In genomic region chr5:143426437-143426991, GRCh38 we compare ENCODE assay signal across 15 cellular contexts. TPM values are rescaled to one million over a fixed set of nuclear protein-coding genes. Genes with fewer than 3 reads are reported as not detected.
DNase-seq lines count a peak whose midpoint lies in the region; ATAC-seq, FAIRE-seq and TF ChIP-seq lines count a peak whose summit lies in the region.
"Had no signal": no experiment of that assay in that cellular context is flagged by ENCODE, and none has a peak within 500 bp of the region (broad histone marks: within the 10 kb centered on the region; RNA-seq: fewer than 3 reads in every experiment).

No MANE protein-coding gene starts in this region.

- H3K36me3 Mint-ChIP-seq in astrocyte (ENCODE audit: low read depth, unreplicated experiment): no peaks in the 10 kb centered on the region

- no peaks in the 10 kb centered on the region for H3K4me1 ChIP-seq in astrocyte (ENCODE audit: insufficient read depth, low read length)
- H3K4me1 ChIP-seq: parathyroid adenoma had no signal

- no peaks in the 10 kb centered on the region for H4K20me1 ChIP-seq in astrocyte (ENCODE audit: insufficient read depth, low read length)

- no peaks in the 10 kb centered on the region for H3K27me3 Mint-ChIP-seq in astrocyte (ENCODE audit: low read depth, unreplicated experiment)
- H3K27me3 Mint-ChIP-seq: activated naive CD8-positive, alpha-beta T cell treated with anti-CD3 and anti-CD28 coated beads, Interleukin-2, amount 10 ng/mL, durations not matched to agents 7 days and 5 days had no signal

- H3K27ac ChIP-seq in astrocyte (ENCODE audit: low read depth, low read length): no peak overlapping the region
- H3K27ac ChIP-seq: parathyroid adenoma had no signal

- no peak overlapping the region for H3K4me3 Mint-ChIP-seq in astrocyte (ENCODE audit: unreplicated experiment)
- H3K4me3 Mint-ChIP-seq: activated naive CD8-positive, alpha-beta T cell treated with anti-CD3 and anti-CD28 coated beads, Interleukin-2, amount 10 ng/mL, durations not matched to agents 7 days and 5 days had no signal

- no peak overlapping the region for H3K4me2 ChIP-seq in astrocyte (ENCODE audit: low read length)

- no peak for TF ChIP-seq CTCF in astrocyte (IDR thresholded peaks at IDR 0.05; ENCODE audit: insufficient read depth, low read depth, low read length)

- peak; percentile 55 for FAIRE-seq in astrocyte (lab: Jason Lieb, UNC)
- no peak for FAIRE-seq in HTR-8/SVneo (lab: Jason Lieb, UNC)

- H3K4me3 ChIP-seq in astrocyte (ENCODE audit: insufficient read depth, low read depth, low read length): no peak overlapping the region

- no peaks in the 10 kb centered on the region for H3K27me3 ChIP-seq in astrocyte (ENCODE audit: insufficient read depth, low read length)

- H3K9me3 ChIP-seq in astrocyte (ENCODE audit: insufficient read depth, low read depth, low read length): no peaks in the 10 kb centered on the region

- no peaks in the 10 kb centered on the region for H3K79me2 ChIP-seq in astrocyte (ENCODE audit: insufficient read depth, low read length)
- H3K79me2 ChIP-seq: parathyroid adenoma had no signal

- no peak for DNase-seq in astrocyte (ENCODE audit: low read depth)
- no peak for DNase-seq in epidermal melanocyte (ENCODE audit: insufficient read length, low spot score)
- DNase-seq in hippocampal formation (lab: John Stamatoyannopoulos, UW): no peak
- DNase-seq in HTR-8/SVneo (ENCODE audit: insufficient read length, low spot score): no peak
- DNase-seq: activated CD4-positive, CD25-positive, alpha-beta regulatory T cell treated with anti-CD3 and anti-CD28 coated beads, Interleukin-2, amount 50 U/mL, for 72 hours; activated naive CD8-positive, alpha-beta T cell treated with anti-CD3 and anti-CD28 coated beads, Interleukin-2, amount 10 ng/mL, durations not matched to agents 7 days and 5 days; glutamatergic neuron; mammary epithelial cell; NCI-H524; Right ventricle myocardium superior; stimulated activated CD4-positive, alpha-beta T cell treated with anti-CD3 and anti-CD28 coated beads, Interleukin-2, amount 100 ng/mL, for 48 hours had no signal

- H3K36me3 ChIP-seq in astrocyte (ENCODE audit: insufficient read depth, low read length): no peaks in the 10 kb centered on the region

- no peaks in the 10 kb centered on the region for H3K4me1 Mint-ChIP-seq in astrocyte (ENCODE audit: low read depth, unreplicated experiment)

- H3K9me3 Mint-ChIP-seq in astrocyte (ENCODE audit: unreplicated experiment): no peaks in the 10 kb centered on the region

- no peak overlapping the region for H3K27ac Mint-ChIP-seq in astrocyte (ENCODE audit: unreplicated experiment)
- H3K27ac Mint-ChIP-seq: activated naive CD8-positive, alpha-beta T cell treated with anti-CD3 and anti-CD28 coated beads, Interleukin-2, amount 10 ng/mL, durations not matched to agents 7 days and 5 days had no signal

- no peak overlapping the region for H2AFZ ChIP-seq in astrocyte (ENCODE audit: low read depth, low read length)
- H2AFZ ChIP-seq: parathyroid adenoma had no signal

- ATAC-seq in GM18861 (IDR thresholded peaks at IDR 0.05; ENCODE audit: unreplicated experiment) (peak; percentile 77), GM21390 (IDR thresholded peaks at IDR 0.05; ENCODE audit: unreplicated experiment) (peak; percentile 60), HG03066 (IDR thresholded peaks at IDR 0.05; ENCODE audit: low read depth, unreplicated experiment) (peak; percentile 67)

- no peak overlapping the region for H3K9ac ChIP-seq in astrocyte (ENCODE audit: low read length)
- H3K9ac ChIP-seq: parathyroid adenoma had no signal

RNA-seq across cellular contexts. Expression of gene NR3C1, which starts 23.0 kb away (rescaled TPM):
- 35.4 and 36.1 TPM in 2 replicates for total RNA-seq in astrocyte
